ENCODE assay signal across 8 cellular contexts in the genomic region with DNA sequence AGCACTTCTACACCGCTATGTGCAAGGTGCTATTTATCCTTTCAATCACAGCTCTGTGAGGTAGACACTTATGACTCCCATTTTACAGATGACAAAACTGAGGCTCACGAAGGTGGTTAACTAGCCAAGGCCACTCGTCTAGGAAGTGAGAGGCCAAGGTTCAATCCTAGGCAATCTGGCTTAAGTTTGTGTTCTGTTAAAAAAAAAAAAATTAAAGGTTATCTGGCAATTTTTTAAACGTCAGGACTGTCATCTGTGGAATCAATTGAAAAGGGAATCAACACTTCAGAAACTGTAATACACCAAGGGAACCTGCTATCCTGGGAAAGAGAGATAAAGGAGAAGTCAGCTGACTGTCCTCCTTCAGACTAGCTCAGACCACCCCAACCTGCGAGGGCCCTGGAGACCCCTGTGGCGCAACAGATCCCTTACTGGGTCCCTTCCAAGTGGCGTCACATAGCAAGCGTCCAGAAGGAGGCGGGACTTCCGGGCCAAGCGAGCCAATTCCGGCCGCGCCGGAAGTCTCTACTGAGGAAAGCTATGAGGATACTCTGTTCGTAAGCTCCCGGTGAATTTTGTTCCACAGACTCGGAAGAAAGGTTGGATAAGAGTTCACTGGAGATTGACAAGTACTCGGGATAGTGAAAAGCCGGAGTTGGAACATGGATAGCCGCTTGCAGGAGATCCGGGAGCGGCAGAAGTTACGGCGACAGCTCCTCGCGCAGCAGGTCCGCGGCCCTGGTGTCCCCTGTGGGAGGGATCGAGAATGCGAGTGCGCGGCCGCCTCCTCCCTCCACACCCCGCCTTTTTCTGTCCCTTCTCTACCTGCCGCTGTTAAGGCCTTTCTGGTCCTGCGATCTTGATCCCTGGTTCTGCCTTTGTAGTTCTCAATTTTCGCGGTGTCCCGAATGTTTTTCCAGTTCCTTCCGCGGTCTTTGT. TPM values are rescaled to one million over a fixed set of nuclear protein-coding genes. Genes with fewer than 3 reads are reported as not detected.
DNase-seq lines count a peak whose midpoint lies in the region; ATAC-seq and TF ChIP-seq lines count a peak whose summit lies in the region.

Gene METTL14, plus strand, starts transcription at position 520 of the 939 bp plus-strand sequence. Its CDS starts 143 bp downstream, at position 663.

- DNase-seq in DMS79 (lab: John Stamatoyannopoulos, UW), result peak; percentile 68
- DNase-seq in KBM-7, result peak; percentile 95
- peak; percentile 89 to 97 (median 92) for DNase-seq in Peyer's patch
- DNase-seq in activated T-helper 1 cell treated with Interleukin-2 at 50 U/mL for 16 hours (ENCODE audit: low read depth), result peak; percentile 71
- DNase-seq in fibroblast of gingiva (ENCODE audit: low read depth), result peak; percentile 91
- peak; percentile 86 for DNase-seq in naive B cell

- peak; percentile 100 for ATAC-seq in GM21717 (IDR thresholded peaks at IDR 0.05; ENCODE audit: unreplicated experiment)
- ATAC-seq in naive B cell (ENCODE audit: low read depth in 2 of 2), result peak; percentile 94
- peak; percentile 99 for ATAC-seq in stimulated activated memory B cell treated with anti-CD40 and anti-IgM and Interleukin-4, amounts not matched to agents 10 μg/mL and 1 μg/mL and 100 μg/mL, for 72 hours

- H3K27me3 ChIP-seq in Peyer's patch, result no peaks in the 10 kb centered on the region

- peaks cover 0 to 22% (median 2%) of the 10 kb centered on the region in 3 donors for H3K36me3 ChIP-seq in Peyer's patch

- H3K4me1 ChIP-seq in Peyer's patch, result peaks cover 0 to 13% (median 9%) of the 10 kb centered on the region in 4 donors

- H3K27ac Mint-ChIP-seq in naive B cell, result peak within 1 kb of the TSS; percentile 94 to 99 (median 98)
- H3K27ac Mint-ChIP-seq in stimulated activated memory B cell treated with anti-CD40 and anti-IgM and Interleukin-4, amounts not matched to agents 10 μg/mL and 1 μg/mL and 100 μg/mL, for 72 hours, result peak within 1 kb of the TSS; percentile 98

- no peaks in the 10 kb centered on the region for H3K27me3 Mint-ChIP-seq in naive B cell
- H3K27me3 Mint-ChIP-seq in stimulated activated memory B cell treated with anti-CD40 and anti-IgM and Interleukin-4, amounts not matched to agents 10 μg/mL and 1 μg/mL and 100 μg/mL, for 72 hours, result no peaks in the 10 kb centered on the region

- H3K4me3 Mint-ChIP-seq in naive B cell, result peak within 1 kb of the TSS; percentile 95 to 99 (median 96)
- peak within 1 kb of the TSS; percentile 97 for H3K4me3 Mint-ChIP-seq in stimulated activated memory B cell treated with anti-CD40 and anti-IgM and Interleukin-4, amounts not matched to agents 10 μg/mL and 1 μg/mL and 100 μg/mL, for 72 hours

- H3K4me1 Mint-ChIP-seq in naive B cell, result peaks cover 19 to 29% (median 23%) of the 10 kb centered on the region in 3 donors
- peaks cover 24% of the 10 kb centered on the region for H3K4me1 Mint-ChIP-seq in stimulated activated memory B cell treated with anti-CD40 and anti-IgM and Interleukin-4, amounts not matched to agents 10 μg/mL and 1 μg/mL and 100 μg/mL, for 72 hours

- in situ Hi-C loops in KBM-7 (cut with MboI; ENCODE audit: low pct_unique_long_range_greater_than_20kb, low sequenced_read_pairs), result no loop called here

- H3K4me3 ChIP-seq in Peyer's patch, result peak within 1 kb of the TSS; percentile 54 to 91 (median 68)

- peak in 3 of 6 experiments; percentile 42 to 45 (median 42) for TF ChIP-seq CTCF in Peyer's patch (IDR thresholded peaks at IDR 0.05)

- H3K9me3 Mint-ChIP-seq in naive B cell, result no peaks in the 10 kb centered on the region
- H3K9me3 Mint-ChIP-seq in stimulated activated memory B cell treated with anti-CD40 and anti-IgM and Interleukin-4, amounts not matched to agents 10 μg/mL and 1 μg/mL and 100 μg/mL, for 72 hours, result no peaks in the 10 kb centered on the region

- TF ChIP-seq POLR2A in Peyer's patch (IDR thresholded peaks at IDR 0.05), result peak; percentile 48 to 58

- no peaks in the 10 kb centered on the region for H3K9me3 ChIP-seq in Peyer's patch

- H3K27ac ChIP-seq in Peyer's patch, result peak within 1 kb of the TSS; percentile 80 to 95 (median 88)

- H3K36me3 Mint-ChIP-seq in naive B cell, result peaks cover 0 to 4% of the 10 kb centered on the region in 2 donors
- peaks cover 10% of the 10 kb centered on the region for H3K36me3 Mint-ChIP-seq in stimulated activated memory B cell treated with anti-CD40 and anti-IgM and Interleukin-4, amounts not matched to agents 10 μg/mL and 1 μg/mL and 100 μg/mL, for 72 hours

RNA-seq across cellular contexts. Expression of gene METTL14, which starts in this region (rescaled TPM):
- total RNA-seq in Peyer's patch, result 10 to 100 TPM in 3 of 4 donors, 1 to 10 TPM in 1; 9.9 to 40.5 (median 36.8) TPM
- polyA plus RNA-seq in naive B cell (ENCODE audit: low read depth in 6 of 6), result 10 to 100 TPM; 17.4 to 47.1 (median 35.5) TPM

Comparison
In these comparisons a context has a peak if more than half of its experiments do, and no peak if none do; other contexts are left out.
1. Peak in every context shown above with its lines: DNase-seq, ATAC-seq, H3K4me3 ChIP-seq and H3K27ac ChIP-seq.